Comparison of ENCODE assay signal across 24 cellular contexts in the genomic region with DNA sequence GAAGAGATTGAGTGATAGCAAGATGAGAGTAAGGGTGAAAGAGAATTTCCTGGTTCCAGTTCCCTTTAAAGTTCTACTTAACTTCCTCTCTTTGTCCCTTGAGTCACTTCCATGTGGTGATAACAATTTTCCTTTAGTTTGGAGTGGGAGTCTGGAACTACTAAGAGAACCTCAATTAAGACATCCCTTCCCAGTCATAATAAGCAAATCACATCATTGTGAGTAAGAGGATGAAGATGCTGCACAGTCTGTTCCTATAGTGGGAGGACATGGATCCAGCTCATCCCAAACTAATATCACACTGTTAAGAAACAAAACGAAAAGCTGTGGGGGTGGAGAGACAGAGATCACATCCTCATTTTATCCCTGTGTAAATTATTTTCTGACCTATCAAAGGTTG. TPM values are rescaled to one million over a fixed set of nuclear protein-coding genes. Genes with fewer than 3 reads are reported as not detected.
"Had no signal": no experiment of that assay in that cellular context is flagged by ENCODE, and none has a peak within 500 bp of the region (broad histone marks: within the 10 kb centered on the region; RNA-seq: fewer than 3 reads in every experiment).

No MANE protein-coding gene starts in this region.

- H3K4me1 Mint-ChIP-seq: nephron, neural progenitor cell had no signal

- ATAC-seq: left lobe of liver; sciatic nerve; stimulated activated naive CD8-positive, alpha-beta T cell treated with anti-CD3 and anti-CD28 coated beads, Interleukin-15, amount 100 ng/mL, for 72 hours; upper lobe of right lung had no signal

- H3K27ac Mint-ChIP-seq: memory B cell; nephron; neural progenitor cell; progenitor cell of endocrine pancreas; stimulated activated naive CD8-positive, alpha-beta T cell treated with anti-CD3 and anti-CD28 coated beads, Interleukin-15, amount 100 ng/mL, for 72 hours had no signal

- H3K9me3 Mint-ChIP-seq: stimulated activated naive CD8-positive, alpha-beta T cell treated with anti-CD3 and anti-CD28 coated beads, Interleukin-15, amount 100 ng/mL, for 72 hours had no signal

- H3K4me3 Mint-ChIP-seq: memory B cell; nephron; neural progenitor cell; stimulated activated naive CD8-positive, alpha-beta T cell treated with anti-CD3 and anti-CD28 coated beads, Interleukin-15, amount 100 ng/mL, for 72 hours had no signal

- DNase-seq: dermis blood vessel endothelial cell; effector memory CD4-positive, alpha-beta T cell; foreskin melanocyte; kidney; stimulated activated CD4-positive, alpha-beta T cell treated with anti-CD3 and anti-CD28 coated beads, Interleukin-12 subunit alpha, Interleukin-12 subunit beta, amount 100 ng/mL, for 4 hours; stimulated activated CD4-positive, alpha-beta T cell treated with anti-CD3 and anti-CD28 coated beads, Interleukin-1b, Interleukin-23, amount 100 ng/mL, for 48 hours; stimulated activated CD4-positive, alpha-beta T cell treated with anti-CD3 and anti-CD28 coated beads, Interleukin-4, amount 100 ng/mL, for 1 hour; stimulated activated CD8-positive, alpha-beta memory T cell treated with anti-CD3 and anti-CD28 coated beads, Interleukin-4, amount 100 ng/mL, for 48 hours; stimulated activated naive CD4-positive, alpha-beta T cell; stimulated activated naive CD8-positive, alpha-beta T cell treated with anti-CD3 and anti-CD28 coated beads, Interleukin-15, amount 100 ng/mL, for 72 hours; transverse colon; upper lobe of right lung; uterus had no signal

- H3K36me3 Mint-ChIP-seq: memory B cell, neural progenitor cell had no signal

RNA-seq across cellular contexts. Expression of a gene that starts 24.4 kb away (rescaled TPM):
- total RNA-seq: dermis blood vessel endothelial cell, endothelial cell of umbilical vein, epithelial cell of proximal tubule, fibroblast of lung, osteoblast, progenitor cell of endocrine pancreas, smooth muscle cell had no signal
- polyA plus RNA-seq: endothelial cell of umbilical vein, fibroblast of lung, smooth muscle cell had no signal
